In genomic region chr9:35481347-35481975, GRCh38 we compare ENCODE assay signal across 1 cellular context.
TF ChIP-seq lines count a peak whose summit lies in the region.

No MANE protein-coding gene starts in this region.

TF ChIP-seq in SK-N-SH treated with all-trans-retinoic acid at 6 μM for 48 hours, 23 proteins besides CTCF, POLR2A, EP300 and RAD21 (continued from another document):
- TF ChIP-seq PPARA (CRISPR knock-in tag; IDR thresholded peaks at IDR 0.05; ENCODE audit: borderline replicate concordance) (no peak), POU6F1 (CRISPR knock-in tag; IDR thresholded peaks at IDR 0.05; ENCODE audit: borderline replicate concordance, low read depth) (no peak), ESRRG (CRISPR knock-in tag; IDR thresholded peaks at IDR 0.05) (no peak), CREB5 (CRISPR knock-in tag; IDR thresholded peaks at IDR 0.05; ENCODE audit: low read depth) (no peak), ZFP30 (CRISPR knock-in tag; IDR thresholded peaks at IDR 0.05) (no peak), TCF4 (CRISPR knock-in tag; IDR thresholded peaks at IDR 0.05; ENCODE audit: borderline replicate concordance) (no peak), TSHZ2 (CRISPR knock-in tag; IDR thresholded peaks at IDR 0.05) (no peak), CSRNP3 (CRISPR knock-in tag; IDR thresholded peaks at IDR 0.05) (no peak), RARB (CRISPR knock-in tag; IDR thresholded peaks at IDR 0.05) (no peak), ISL1 (CRISPR knock-in tag; IDR thresholded peaks at IDR 0.05) (no peak), SNAI2 (CRISPR knock-in tag; IDR thresholded peaks at IDR 0.05) (no peak), OSR1 (CRISPR knock-in tag; IDR thresholded peaks at IDR 0.05) (no peak), ZNF70 (CRISPR knock-in tag; IDR thresholded peaks at IDR 0.05) (no peak), ZC3H10 (CRISPR knock-in tag; IDR thresholded peaks at IDR 0.05) (no peak), CSDC2 (CRISPR knock-in tag; IDR thresholded peaks at IDR 0.05) (no peak)
TF ChIP-seq in SK-N-SH treated with all-trans-retinoic acid at 6 μM for 48 hours: peak in this region for 0.
